26 cellular contexts compared by ENCODE assay signal in the genomic region with DNA sequence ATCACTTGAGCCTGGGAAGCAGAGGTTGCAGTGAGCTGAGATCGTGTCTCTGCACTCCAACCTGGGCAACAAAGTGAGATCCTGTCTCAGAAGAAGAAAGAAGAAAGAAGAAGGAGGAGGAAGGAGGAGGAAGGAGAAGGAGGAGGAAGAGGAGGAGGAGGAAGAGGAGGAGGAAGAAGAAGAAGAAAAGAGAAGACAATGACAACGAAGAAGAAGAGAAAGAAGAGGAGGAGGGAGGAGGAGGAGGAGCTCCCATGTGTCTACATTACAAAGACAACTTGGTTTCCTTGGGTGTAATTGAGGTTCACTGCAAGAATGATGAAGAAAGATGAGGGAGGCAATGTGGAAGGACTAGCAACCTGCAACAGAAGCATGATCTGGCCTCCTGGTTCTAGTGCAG. TPM values are rescaled to one million over a fixed set of nuclear protein-coding genes. Genes with fewer than 3 reads are reported as not detected.
A peak's percentile ranks its signal among the peaks of the same experiment; 100 is the strongest.
DNase-seq lines count a peak whose midpoint lies in the region; ATAC-seq, FAIRE-seq and TF ChIP-seq lines count a peak whose summit lies in the region.
"Had no signal": no experiment of that assay in that cellular context is flagged by ENCODE, and none has a peak within 500 bp of the region (broad histone marks: within the 10 kb centered on the region; RNA-seq: fewer than 3 reads in every experiment).

No MANE protein-coding gene starts in this region.

- DNase-seq in activated T-cell treated with anti-CD3 and anti-CD28 coated beads, Interleukin-2, amount 50 U/mL, for 24 hours = no peak
- no peak for DNase-seq in activated T-cell treated with anti-CD3 and anti-CD28 coated beads for 4 hours
- no peak for DNase-seq in CD4-positive, CD25-positive, alpha-beta regulatory T cell
- no peak for DNase-seq in GM12891 (ENCODE audit: insufficient read length, low spot score)
- DNase-seq in naive thymus-derived CD4-positive, alpha-beta T cell = no peak
- DNase-seq in effector memory CD4-positive, alpha-beta T cell = no peak
- DNase-seq in GM19238 (ENCODE audit: insufficient read length, low spot score) = no peak
- DNase-seq: AML-193, C1 segment of cervical spinal cord, DMS153, DND-41, H9, HFFc6, KBM-7, NCI-H1105 treated with DMSO at 0.1 percent for 48 hours, NCI-H146, NCI-H1930, NCI-H2107, NCI-H446, NCI-H524 treated with DMSO at 0.1 percent for 48 hours, NCI-H774, PC-3, SJCRH30 had no signal

- H3K36me3 Mint-ChIP-seq in activated T-cell treated with anti-CD3 and anti-CD28 coated beads, Interleukin-2, amount 50 U/mL, for 24 hours (ENCODE audit: low read depth) = peaks cover 32% of the 10 kb centered on the region
- H3K36me3 Mint-ChIP-seq in CD4-positive, CD25-positive, alpha-beta regulatory T cell = peaks cover 27% of the 10 kb centered on the region
- H3K36me3 Mint-ChIP-seq in naive thymus-derived CD4-positive, alpha-beta T cell = peaks cover 4 to 38% (median 24%) of the 10 kb centered on the region in 5 donors

- H3K9me3 ChIP-seq in CD4-positive, CD25-positive, alpha-beta regulatory T cell (ENCODE audit: control insufficient read depth in 2 of 2, low read length in 2 of 2) = no peaks in the 10 kb centered on the region
- H3K9me3 ChIP-seq in naive thymus-derived CD4-positive, alpha-beta T cell (ENCODE audit: control insufficient read depth in 2 of 3, low read length in 3 of 3) = no peaks in the 10 kb centered on the region
- H3K9me3 ChIP-seq in effector memory CD4-positive, alpha-beta T cell (ENCODE audit: control insufficient read depth, low read length) = no peaks in the 10 kb centered on the region
- H3K9me3 ChIP-seq: A549, SJCRH30 had no signal

- peak; percentile 28 for FAIRE-seq in GM12891 (lab: Jason Lieb, UNC)
- FAIRE-seq: A549 had no signal

- H3K4me3 ChIP-seq in CD4-positive, CD25-positive, alpha-beta regulatory T cell (ENCODE audit: low read depth, low read length) = no peak overlapping the region
- H3K4me3 ChIP-seq in naive thymus-derived CD4-positive, alpha-beta T cell (ENCODE audit: low read length) = no peak overlapping the region
- H3K4me3 ChIP-seq in effector memory CD4-positive, alpha-beta T cell (ENCODE audit: insufficient read depth, low read depth, low read length, poor library complexity, severe bottlenecking) = no peak overlapping the region
- H3K4me3 ChIP-seq: A549, GM23338, SJCRH30 had no signal

- CTCF ChIA-PET in naive thymus-derived CD4-positive, alpha-beta T cell (lab: Charles Lee) = interaction anchor here (0.6 to 1.1 kb wide), 3 partner anchors 25 to 513 kb away, joined by 3 to 4 read pairs (median 3); no protein-coding TSS in a partner anchor

- POLR2A ChIA-PET in naive thymus-derived CD4-positive, alpha-beta T cell (lab: Charles Lee) = interaction anchor here (0.6 to 2.3 kb wide), 2 partner anchors 27 to 37 kb away, joined by 3 to 8 read pairs; no protein-coding TSS in a partner anchor

- ATAC-seq in CD4-positive, CD25-positive, alpha-beta regulatory T cell (ENCODE audit: low read depth in 2 of 2) = no peak
- no peak for ATAC-seq in naive thymus-derived CD4-positive, alpha-beta T cell
- ATAC-seq: A549, GM23338, PC-3, SK-N-SH treated with all-trans-retinoic acid at 6 μM for 48 hours had no signal

- no peak for TF ChIP-seq POLR2A in GM12891 (IDR thresholded peaks at IDR 0.05; ENCODE audit: low read depth, low read length)

- peaks cover 6% of the 10 kb centered on the region for H3K4me1 ChIP-seq in CD4-positive, CD25-positive, alpha-beta regulatory T cell (ENCODE audit: control insufficient read depth, insufficient read depth, low read length, poor library complexity, severe bottlenecking)
- peaks cover 0 to 18% of the 10 kb centered on the region in 2 donors for H3K4me1 ChIP-seq in naive thymus-derived CD4-positive, alpha-beta T cell (ENCODE audit: control insufficient read depth in 2 of 2, insufficient read depth in 2 of 2, low read length in 2 of 2)
- peaks cover 11% of the 10 kb centered on the region for H3K4me1 ChIP-seq in effector memory CD4-positive, alpha-beta T cell (ENCODE audit: control insufficient read depth, insufficient read depth, low read length, poor library complexity, severe bottlenecking)
- H3K4me1 ChIP-seq: A549 had no signal

- H3K27me3 ChIP-seq in CD4-positive, CD25-positive, alpha-beta regulatory T cell (ENCODE audit: control insufficient read depth, insufficient read depth, low read length) = no peaks in the 10 kb centered on the region
- no peaks in the 10 kb centered on the region for H3K27me3 ChIP-seq in naive thymus-derived CD4-positive, alpha-beta T cell (ENCODE audit: control insufficient read depth in 2 of 2, insufficient read depth in 2 of 2, low read length in 2 of 2)
- no peaks in the 10 kb centered on the region for H3K27me3 ChIP-seq in effector memory CD4-positive, alpha-beta T cell (replicated peaks; ENCODE audit: control insufficient read depth, insufficient read depth, low read length, poor library complexity, severe bottlenecking)
- H3K27me3 ChIP-seq: SJCRH30 had no signal

- peaks cover 69% of the 10 kb centered on the region for H3K4me1 Mint-ChIP-seq in activated T-cell treated with anti-CD3 and anti-CD28 coated beads, Interleukin-2, amount 50 U/mL, for 24 hours (ENCODE audit: low read depth)
- peaks cover 32 to 86% (median 55%) of the 10 kb centered on the region in 4 donors for H3K4me1 Mint-ChIP-seq in CD4-positive, CD25-positive, alpha-beta regulatory T cell
- peaks cover 36 to 95% (median 84%) of the 10 kb centered on the region in 7 donors for H3K4me1 Mint-ChIP-seq in naive thymus-derived CD4-positive, alpha-beta T cell
- H3K4me1 Mint-ChIP-seq: GM23338 had no signal

- no peaks in the 10 kb centered on the region for H3K9me3 Mint-ChIP-seq in activated T-cell treated with anti-CD3 and anti-CD28 coated beads, Interleukin-2, amount 50 U/mL, for 24 hours
- H3K9me3 Mint-ChIP-seq in CD4-positive, CD25-positive, alpha-beta regulatory T cell = no peaks in the 10 kb centered on the region
- peaks cover 0 to 3% (median 0%) of the 10 kb centered on the region in 11 donors for H3K9me3 Mint-ChIP-seq in naive thymus-derived CD4-positive, alpha-beta T cell
- H3K9me3 Mint-ChIP-seq: GM23338, H9, HFFc6 had no signal

- H3K36me3 ChIP-seq in CD4-positive, CD25-positive, alpha-beta regulatory T cell (ENCODE audit: control insufficient read depth, insufficient read depth, low read length) = peaks cover 3% of the 10 kb centered on the region
- no peaks in the 10 kb centered on the region for H3K36me3 ChIP-seq in naive thymus-derived CD4-positive, alpha-beta T cell (ENCODE audit: control insufficient read depth in 2 of 3, insufficient read depth in 3 of 3, low read length in 3 of 3)
- no peaks in the 10 kb centered on the region for H3K36me3 ChIP-seq in effector memory CD4-positive, alpha-beta T cell (ENCODE audit: control insufficient read depth, insufficient read depth, low read length)
- H3K36me3 ChIP-seq: SJCRH30 had no signal

- intact Hi-C loops in naive thymus-derived CD4-positive, alpha-beta T cell (cut with micrococcal nuclease) = loop anchor here in 1 of 2 donors (1.0 kb wide), 2 partner anchors 7 to 9 kb away; no protein-coding TSS in a partner anchor

- H3K27me3 Mint-ChIP-seq in activated T-cell treated with anti-CD3 and anti-CD28 coated beads, Interleukin-2, amount 50 U/mL, for 24 hours = no peaks in the 10 kb centered on the region
- no peaks in the 10 kb centered on the region for H3K27me3 Mint-ChIP-seq in CD4-positive, CD25-positive, alpha-beta regulatory T cell
- H3K27me3 Mint-ChIP-seq in naive thymus-derived CD4-positive, alpha-beta T cell = no peaks in the 10 kb centered on the region

- no peak overlapping the region for H3K27ac ChIP-seq in CD4-positive, CD25-positive, alpha-beta regulatory T cell (ENCODE audit: insufficient read depth, low read length, poor library complexity, severe bottlenecking)
- peak overlapping the region; percentile 12 for H3K27ac ChIP-seq in naive thymus-derived CD4-positive, alpha-beta T cell (ENCODE audit: low read depth, low read length)
- no peak overlapping the region for H3K27ac ChIP-seq in effector memory CD4-positive, alpha-beta T cell (ENCODE audit: insufficient read depth, low read length, poor library complexity, severe bottlenecking)
- H3K27ac ChIP-seq: A549, SJCRH30 had no signal

- H3K4me3 Mint-ChIP-seq in activated T-cell treated with anti-CD3 and anti-CD28 coated beads, Interleukin-2, amount 50 U/mL, for 24 hours = no peak overlapping the region
- peak overlapping the region in 2 of 4 donors; percentile 13 to 28 for H3K4me3 Mint-ChIP-seq in CD4-positive, CD25-positive, alpha-beta regulatory T cell
- peak overlapping the region in 6 of 10 donors; percentile 10 to 76 (median 18) for H3K4me3 Mint-ChIP-seq in naive thymus-derived CD4-positive, alpha-beta T cell
- H3K4me3 Mint-ChIP-seq: GM23338, H9, HFFc6 had no signal

- H3K27ac Mint-ChIP-seq in activated T-cell treated with anti-CD3 and anti-CD28 coated beads, Interleukin-2, amount 50 U/mL, for 24 hours = peak overlapping the region; percentile 3
- peak overlapping the region in 2 of 3 donors; percentile 60 to 76 for H3K27ac Mint-ChIP-seq in CD4-positive, CD25-positive, alpha-beta regulatory T cell
- peak overlapping the region in 5 of 9 donors; percentile 17 to 88 (median 43) for H3K27ac Mint-ChIP-seq in naive thymus-derived CD4-positive, alpha-beta T cell
- H3K27ac Mint-ChIP-seq: GM23338, H9, HFFc6 had no signal

TF ChIP-seq in GM12891, 5 proteins besides CTCF, POLR2A, EP300 and RAD21:
- TF ChIP-seq PAX5 (IDR thresholded peaks at IDR 0.05; ENCODE audit: insufficient read depth, low read length, severe bottlenecking) (no peak), POLR2AphosphoS5 (IDR thresholded peaks at IDR 0.05; ENCODE audit: low read depth, low read length) (no peak), SPI1 (IDR thresholded peaks at IDR 0.05; ENCODE audit: low read depth, low read length) (no peak), POU2F2 (IDR thresholded peaks at IDR 0.05; ENCODE audit: low read depth, low read length) (no peak), TAF1 (IDR thresholded peaks at IDR 0.05; ENCODE audit: low read depth, low read length) (no peak)

RNA-seq across cellular contexts. Expression of a gene that starts 21.3 kb away (rescaled TPM):
- 96.4 TPM for total RNA-seq in CD4-positive, CD25-positive, alpha-beta regulatory T cell
- polyA plus RNA-seq in CD4-positive, CD25-positive, alpha-beta regulatory T cell = 10 to 100 TPM; 19.3 to 32.0 (median 26.5) TPM
- polyA plus RNA-seq in GM12891 (2012; ENCODE audit: low read depth, missing spikeins) = 6.6 TPM
- total RNA-seq in naive thymus-derived CD4-positive, alpha-beta T cell = 10 to 100 TPM; 51.1 to 89.1 (median 78.6) TPM
- polyA plus RNA-seq in naive thymus-derived CD4-positive, alpha-beta T cell = 10 to 100 TPM; 47.3 to 47.8 TPM

Comparison
In these comparisons a context has a peak if more than half of its experiments do, and no peak if none do; other contexts are left out.
1. H3K27ac Mint-ChIP-seq: peak in every context shown above with its lines; median percentile 68 in CD4-positive, CD25-positive, alpha-beta regulatory T cell; 43 in naive thymus-derived CD4-positive, alpha-beta T cell; 3 in activated T-cell treated with anti-CD3 and anti-CD28 coated beads, Interleukin-2, amount 50 U/mL, for 24 hours.